ENCODE assay signal across 8 cellular contexts in the genomic region with DNA sequence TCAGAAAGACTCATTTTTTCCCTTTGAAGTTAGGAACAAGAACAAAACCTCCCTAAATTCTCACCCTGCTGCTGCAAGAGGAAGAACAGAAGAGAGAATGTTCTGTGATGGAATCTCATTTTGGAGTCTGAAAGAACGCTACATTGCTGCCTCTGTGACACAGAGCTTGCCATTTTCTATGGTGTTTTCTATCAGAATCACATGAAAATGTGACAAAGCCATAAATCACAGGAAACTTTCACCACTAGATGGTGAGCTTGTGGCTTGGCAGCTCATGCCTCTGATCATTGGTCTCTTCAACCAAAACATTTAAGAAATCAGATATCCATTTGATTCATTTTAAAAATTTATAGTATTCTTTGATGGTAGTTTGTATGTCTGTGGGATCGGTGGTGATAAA.
DNase-seq lines count a peak whose midpoint lies in the region; ATAC-seq and TF ChIP-seq lines count a peak whose summit lies in the region.

No MANE protein-coding gene starts in this region.

- no peaks in the 10 kb centered on the region for H3K27me3 ChIP-seq in spleen (replicated peaks in 1 of 7)

- H3K4me3 ChIP-seq in spleen (no peak overlapping the region), lower leg skin (ENCODE audit: low read depth, poor library complexity, severe bottlenecking) (no peak overlapping the region)

- peak overlapping the region in 5 of 8 donors; percentile 9 to 76 (median 48) for H3K27ac ChIP-seq in spleen

- H3K4me1 ChIP-seq in spleen = peaks cover 0 to 14% (median 8%) of the 10 kb centered on the region in 6 donors

- DNase-seq in NCI-H1092 treated with DMSO at 0.1 percent for 48 hours (lab: John Stamatoyannopoulos, UW) = peak; percentile 18
- DNase-seq in NCI-H1092 (lab: John Stamatoyannopoulos, UW) = no peak
- peak; percentile 72 for DNase-seq in RKO (ENCODE audit: low spot score)
- DNase-seq in glomerular visceral epithelial cell (ENCODE audit: extremely low spot score) = peak; percentile 3
- DNase-seq in spleen = no peak
- no peak for DNase-seq in NOMO-1 treated with dmso at 0.1 percent for 144 hours (lab: John Stamatoyannopoulos, UW; ENCODE audit: unreplicated experiment)
- no peak for DNase-seq in lower leg skin (ENCODE audit: low spot score in 2 of 2)

- intact Hi-C loops in spleen (cut with DNase I; ENCODE audit: low total_unique reads) (no loop called here), lower leg skin (cut with DNase I; ENCODE audit: low total_unique reads) (no loop called here)

- no peaks in the 10 kb centered on the region for H3K36me3 ChIP-seq in spleen

- ATAC-seq in GM19035 (IDR thresholded peaks at IDR 0.05; ENCODE audit: unreplicated experiment) = no peak

- no peak for TF ChIP-seq POLR2A in spleen (IDR thresholded peaks at IDR 0.05)
- no peak for TF ChIP-seq POLR2A in lower leg skin (IDR thresholded peaks at IDR 0.05)

- 36 to 59% (median 38%) methylated on average over 2 of the region's 2 CpGs for WGBS in spleen, 5 donors
- 33 to 35% methylated on average over 2 of the region's 2 CpGs for WGBS in lower leg skin, 2 donors

- no peaks in the 10 kb centered on the region for H3K9me3 ChIP-seq in spleen

- TF ChIP-seq CTCF in spleen (IDR thresholded peaks at IDR 0.05 in 8 of 11, conservative IDR thresholded peaks at IDR 0.05 in 3 of 11) (peak in 4 of 11 experiments; percentile 11 to 32 (median 25)), lower leg skin (IDR thresholded peaks at IDR 0.05) (no peak)

Comparison
In these comparisons a context has a peak if more than half of its experiments do, and no peak if none do; other contexts are left out.
1. DNase-seq: peak in NCI-H1092 treated with DMSO at 0.1 percent for 48 hours (single experiment), RKO (single experiment) and glomerular visceral epithelial cell (single experiment); none in NCI-H1092 (single experiment), spleen (single experiment), NOMO-1 treated with dmso at 0.1 percent for 144 hours (single experiment) and lower leg skin (0 of 2).